In genomic region chr5:75668988-75669760, GRCh38 we compare ENCODE assay signal across 8 cellular contexts. TPM values are rescaled to one million over a fixed set of nuclear protein-coding genes. Genes with fewer than 3 reads are reported as not detected.
DNase-seq lines count a peak whose midpoint lies in the region; ATAC-seq and TF ChIP-seq lines count a peak whose summit lies in the region.

No MANE protein-coding gene starts in this region.

- H3K9me3 ChIP-seq in skeletal muscle satellite cell (replicated peaks; ENCODE audit: low read length) = no peaks in the 10 kb centered on the region

- H3K36me3 ChIP-seq in skeletal muscle satellite cell (ENCODE audit: insufficient read depth, low read length) = peaks cover 2% of the 10 kb centered on the region

- no peak overlapping the region for H3K9ac ChIP-seq in skeletal muscle satellite cell (ENCODE audit: low read depth, low read length)

- no peak for TF ChIP-seq CTCF in epithelial cell of proximal tubule (conservative IDR thresholded peaks at IDR 0.05; ENCODE audit: low read depth, low read length)

- H3K27me3 ChIP-seq in skeletal muscle satellite cell (ENCODE audit: control insufficient read depth, insufficient read depth, low read length) = no peaks in the 10 kb centered on the region

- H3K4me2 ChIP-seq in skeletal muscle satellite cell (ENCODE audit: low read length) = peak overlapping the region; percentile 59

- DNase-seq in NOMO-1 treated with DMSO at 0.1 percent for 48 hours (lab: John Stamatoyannopoulos, UW; ENCODE audit: unreplicated experiment) (peak; percentile 26), NOMO-1 treated with dmso at 0.1 percent for 144 hours (lab: John Stamatoyannopoulos, UW; ENCODE audit: unreplicated experiment) (no peak), NCI-H128 (lab: John Stamatoyannopoulos, UW; ENCODE audit: unreplicated experiment) (peak; percentile 1), epithelial cell of proximal tubule (ENCODE audit: low read depth) (no peak), DMS114 treated with DMSO at 0.1 percent for 48 hours (lab: John Stamatoyannopoulos, UW; ENCODE audit: unreplicated experiment) (no peak)
- DNase-seq in activated CD4-positive, alpha-beta T cell treated with anti-CD3 and anti-CD28 coated beads for 24 hours (ENCODE audit: low read depth in 2 of 2) = peak; percentile 16 to 44

- H3K4me3 ChIP-seq in epithelial cell of proximal tubule (ENCODE audit: low read depth, low read length) (peak overlapping the region; percentile 29), skeletal muscle satellite cell (ENCODE audit: low read length) (peak overlapping the region; percentile 20)

- peak; percentile 88 for ATAC-seq in HG02884 (IDR thresholded peaks at IDR 0.05; ENCODE audit: unreplicated experiment)

- peaks cover 47% of the 10 kb centered on the region for H3K4me1 ChIP-seq in skeletal muscle satellite cell (ENCODE audit: control insufficient read depth, insufficient read depth, low read length)

RNA-seq across cellular contexts. Expression of gene POC5, which starts 48.1 kb away (rescaled TPM):
- total RNA-seq in epithelial cell of proximal tubule = 13.7 and 21.9 TPM in 2 replicates
- total RNA-seq in skeletal muscle satellite cell (2012; rRNA removed) = 7.6 and 11.7 TPM in 2 replicates

RNA-seq across cellular contexts. Expression of gene ANKDD1B, which starts 57.9 kb away (rescaled TPM):
- 0.07 and 1.3 TPM in 2 replicates for total RNA-seq in epithelial cell of proximal tubule
- 0.44 TPM in 1 of 2 replicates, not detected in the other for total RNA-seq in skeletal muscle satellite cell (2012; rRNA removed)

Comparison
In these comparisons a context has a peak if more than half of its experiments do, and no peak if none do; other contexts are left out.
1. DNase-seq: peak in NOMO-1 treated with DMSO at 0.1 percent for 48 hours (single experiment), NCI-H128 (single experiment) and activated CD4-positive, alpha-beta T cell treated with anti-CD3 and anti-CD28 coated beads for 24 hours (2 of 2); none in NOMO-1 treated with dmso at 0.1 percent for 144 hours (single experiment), epithelial cell of proximal tubule (single experiment) and DMS114 treated with DMSO at 0.1 percent for 48 hours (single experiment).